In genomic region chr11:44065161-44065571, GRCh38 we compare ENCODE assay signal across 10 cellular contexts. TPM values are rescaled to one million over a fixed set of nuclear protein-coding genes. Genes with fewer than 3 reads are reported as not detected.
A peak's percentile ranks its signal among the peaks of the same experiment; 100 is the strongest.
DNase-seq lines count a peak whose midpoint lies in the region; ATAC-seq lines count a peak whose summit lies in the region.
"Had no signal": no experiment of that assay in that cellular context is flagged by ENCODE, and none has a peak within 500 bp of the region (broad histone marks: within the 10 kb centered on the region; RNA-seq: fewer than 3 reads in every experiment).

No MANE protein-coding gene starts in this region.

- peaks cover 26% of the 10 kb centered on the region for H3K4me1 Mint-ChIP-seq in activated T-cell treated with anti-CD3 and anti-CD28 coated beads, Interleukin-2, amount 50 U/mL, for 72 hours (ENCODE audit: low read depth)
- peaks cover 26% of the 10 kb centered on the region for H3K4me1 Mint-ChIP-seq in activated CD8-positive, alpha-beta T cell treated with anti-CD3 and anti-CD28 coated beads, Interleukin-2, amount 10 ng/mL, durations not matched to agents 7 days and 5 days (ENCODE audit: low read depth)

- H3K27me3 Mint-ChIP-seq in activated T-cell treated with anti-CD3 and anti-CD28 coated beads, Interleukin-2, amount 50 U/mL, for 72 hours (ENCODE audit: low read depth): no peaks in the 10 kb centered on the region
- H3K27me3 Mint-ChIP-seq in activated CD8-positive, alpha-beta T cell treated with anti-CD3 and anti-CD28 coated beads, Interleukin-2, amount 10 ng/mL, durations not matched to agents 7 days and 5 days (ENCODE audit: low read depth): peaks cover 6% of the 10 kb centered on the region

- H3K4me3 Mint-ChIP-seq in activated T-cell treated with anti-CD3 and anti-CD28 coated beads, Interleukin-2, amount 50 U/mL, for 72 hours: peak overlapping the region; percentile 85 to 95
- peak overlapping the region; percentile 82 for H3K4me3 Mint-ChIP-seq in activated CD8-positive, alpha-beta T cell treated with anti-CD3 and anti-CD28 coated beads, Interleukin-2, amount 10 ng/mL, durations not matched to agents 7 days and 5 days

- no peak for DNase-seq in activated T-cell treated with anti-CD3 and anti-CD28 coated beads, Interleukin-2, amount 50 U/mL, for 72 hours
- DNase-seq in activated T-cell treated with anti-CD3 and anti-CD28 coated beads for 4 hours (no peak), kidney tubule cell (ENCODE audit: low spot score) (peak; percentile 1), superior temporal gyrus (ENCODE audit: extremely low spot score) (peak; percentile 10)
- DNase-seq in activated CD8-positive, alpha-beta T cell treated with anti-CD3 and anti-CD28 coated beads, Interleukin-2, amount 10 ng/mL, durations not matched to agents 7 days and 5 days: no peak
- DNase-seq: body of pancreas, NCI-H345 had no signal

- ATAC-seq in activated T-cell treated with anti-CD3 and anti-CD28 coated beads, Interleukin-2, amount 50 U/mL, for 72 hours (replicated peaks in 1 of 2): no peak
- no peak for ATAC-seq in activated CD8-positive, alpha-beta T cell treated with anti-CD3 and anti-CD28 coated beads, Interleukin-2, amount 10 ng/mL, durations not matched to agents 7 days and 5 days
- ATAC-seq in GM18858 (IDR thresholded peaks at IDR 0.05; ENCODE audit: unreplicated experiment) (no peak), HG02571 (IDR thresholded peaks at IDR 0.05; ENCODE audit: unreplicated experiment) (no peak), GM21576 (IDR thresholded peaks at IDR 0.05; ENCODE audit: unreplicated experiment) (no peak)

- peak overlapping the region; percentile 85 for H3K27ac Mint-ChIP-seq in activated T-cell treated with anti-CD3 and anti-CD28 coated beads, Interleukin-2, amount 50 U/mL, for 72 hours
- H3K27ac Mint-ChIP-seq in activated CD8-positive, alpha-beta T cell treated with anti-CD3 and anti-CD28 coated beads, Interleukin-2, amount 10 ng/mL, durations not matched to agents 7 days and 5 days: no peak overlapping the region

- POLR2A ChIA-PET in activated CD8-positive, alpha-beta T cell treated with anti-CD3 and anti-CD28 coated beads, Interleukin-2, amount 10 ng/mL, durations not matched to agents 7 days and 5 days (lab: Charles Lee): no interaction called here

- no peaks in the 10 kb centered on the region for H3K36me3 Mint-ChIP-seq in activated T-cell treated with anti-CD3 and anti-CD28 coated beads, Interleukin-2, amount 50 U/mL, for 72 hours (ENCODE audit: insufficient read depth in 2 of 2)
- no peaks in the 10 kb centered on the region for H3K36me3 Mint-ChIP-seq in activated CD8-positive, alpha-beta T cell treated with anti-CD3 and anti-CD28 coated beads, Interleukin-2, amount 10 ng/mL, durations not matched to agents 7 days and 5 days (ENCODE audit: low read depth)

- CTCF ChIA-PET in activated CD8-positive, alpha-beta T cell treated with anti-CD3 and anti-CD28 coated beads, Interleukin-2, amount 10 ng/mL, durations not matched to agents 7 days and 5 days (lab: Charles Lee): interaction anchor here (2.2 kb wide), 1 partner anchor 29 kb away, joined by 10 read pairs; no protein-coding TSS in a partner anchor

- no peaks in the 10 kb centered on the region for H3K9me3 Mint-ChIP-seq in activated T-cell treated with anti-CD3 and anti-CD28 coated beads, Interleukin-2, amount 50 U/mL, for 72 hours
- no peaks in the 10 kb centered on the region for H3K9me3 Mint-ChIP-seq in activated CD8-positive, alpha-beta T cell treated with anti-CD3 and anti-CD28 coated beads, Interleukin-2, amount 10 ng/mL, durations not matched to agents 7 days and 5 days (ENCODE audit: insufficient read depth)

RNA-seq across cellular contexts. Expression of gene ACCS, which starts 0.9 kb away (rescaled TPM):
- total RNA-seq in activated T-cell treated with anti-CD3 and anti-CD28 coated beads, Interleukin-2, amount 50 U/mL, for 72 hours: 10 to 100 TPM; 14.8 to 34.6 TPM
- total RNA-seq in activated CD8-positive, alpha-beta T cell treated with anti-CD3 and anti-CD28 coated beads, Interleukin-2, amount 10 ng/mL, durations not matched to agents 7 days and 5 days: 1 to 10 TPM; 8.7 to 9.0 TPM

RNA-seq across cellular contexts. Expression of gene ACCSL, which starts 17.4 kb away (rescaled TPM):
- under 1 TPM in 1 of 2 donors, not detected in 1; 0.17 TPM for total RNA-seq in activated T-cell treated with anti-CD3 and anti-CD28 coated beads, Interleukin-2, amount 50 U/mL, for 72 hours
- total RNA-seq in activated CD8-positive, alpha-beta T cell treated with anti-CD3 and anti-CD28 coated beads, Interleukin-2, amount 10 ng/mL, durations not matched to agents 7 days and 5 days: not detected
- total RNA-seq: body of pancreas had no signal

RNA-seq across cellular contexts. Expression of gene EXT2, which starts 30.3 kb away (rescaled TPM):
- total RNA-seq in activated T-cell treated with anti-CD3 and anti-CD28 coated beads, Interleukin-2, amount 50 U/mL, for 72 hours: 10 to 100 TPM; 26.6 to 28.8 TPM
- 10 to 100 TPM; 18.4 to 22.5 TPM for total RNA-seq in activated CD8-positive, alpha-beta T cell treated with anti-CD3 and anti-CD28 coated beads, Interleukin-2, amount 10 ng/mL, durations not matched to agents 7 days and 5 days

Comparison
In these comparisons a context has a peak if more than half of its experiments do, and no peak if none do; other contexts are left out.
1. DNase-seq: peak in kidney tubule cell (single experiment) and superior temporal gyrus (single experiment); none in activated T-cell treated with anti-CD3 and anti-CD28 coated beads, Interleukin-2, amount 50 U/mL, for 72 hours (0 of 2), activated T-cell treated with anti-CD3 and anti-CD28 coated beads for 4 hours (single experiment) and activated CD8-positive, alpha-beta T cell treated with anti-CD3 and anti-CD28 coated beads, Interleukin-2, amount 10 ng/mL, durations not matched to agents 7 days and 5 days (single experiment).